Comparison of ENCODE assay signal across 15 cellular contexts in genomic region chr1:223401873-223402789, GRCh38. TPM values are rescaled to one million over a fixed set of nuclear protein-coding genes. Genes with fewer than 3 reads are reported as not detected.
DNase-seq lines count a peak whose midpoint lies in the region; ATAC-seq, FAIRE-seq and TF ChIP-seq lines count a peak whose summit lies in the region.
"Had no signal": no experiment of that assay in that cellular context is flagged by ENCODE, and none has a peak within 500 bp of the region (broad histone marks: within the 10 kb centered on the region; RNA-seq: fewer than 3 reads in every experiment).

No MANE protein-coding gene starts in this region.

- H3K36me3 Mint-ChIP-seq in activated naive CD8-positive, alpha-beta T cell, result no peaks in the 10 kb centered on the region
- no peaks in the 10 kb centered on the region for H3K36me3 Mint-ChIP-seq in activated naive CD8-positive, alpha-beta T cell treated with anti-CD3 and anti-CD28 coated beads for 36 hours
- no peaks in the 10 kb centered on the region for H3K36me3 Mint-ChIP-seq in progenitor cell of endocrine pancreas (ENCODE audit: insufficient read depth)

- H3K27me3 ChIP-seq in RWPE2 (ENCODE audit: insufficient read depth, poor library complexity, severe bottlenecking), result no peaks in the 10 kb centered on the region
- H3K27me3 ChIP-seq in fibroblast of lung (ENCODE audit: control insufficient read depth, insufficient read depth, low read length), result no peaks in the 10 kb centered on the region
- H3K27me3 ChIP-seq: cardiac muscle cell had no signal

- no peak for FAIRE-seq in urothelium cell line (lab: Jason Lieb, UNC)
- FAIRE-seq: D721Med had no signal

- no peaks in the 10 kb centered on the region for H4K20me1 ChIP-seq in fibroblast of lung (ENCODE audit: control insufficient read depth, extremely low read depth, insufficient read depth, low read length)

- H3K4me3 ChIP-seq in RWPE2 (ENCODE audit: severe bottlenecking), result no peak overlapping the region
- H3K4me3 ChIP-seq in fibroblast of lung (replicated peaks in 1 of 4; ENCODE audit: control extremely low read depth in 1 of 4, insufficient read depth in 1 of 4, low read depth in 3 of 4, low read length in 4 of 4), result no peak overlapping the region
- H3K4me3 ChIP-seq: cardiac muscle cell had no signal

- H3K4me1 Mint-ChIP-seq in activated naive CD8-positive, alpha-beta T cell (ENCODE audit: low read depth), result peaks cover 40% of the 10 kb centered on the region
- H3K4me1 Mint-ChIP-seq in activated naive CD8-positive, alpha-beta T cell treated with anti-CD3 and anti-CD28 coated beads for 36 hours, result peaks cover 6% of the 10 kb centered on the region
- no peaks in the 10 kb centered on the region for H3K4me1 Mint-ChIP-seq in progenitor cell of endocrine pancreas (ENCODE audit: low read depth)
- H3K4me1 Mint-ChIP-seq: naive B cell had no signal

- peak; percentile 59; the same call in 1 of the 3 replicates for ATAC-seq in RWPE2 (ENCODE audit: low read depth)
- no peak for ATAC-seq in HG02852 (IDR thresholded peaks at IDR 0.05; ENCODE audit: unreplicated experiment)

- no peak overlapping the region for H3K4me2 ChIP-seq in fibroblast of lung (ENCODE audit: extremely low read depth, insufficient read depth, low read length)

- H3K27ac ChIP-seq in RWPE2 (ENCODE audit: poor library complexity, severe bottlenecking), result no peak overlapping the region
- peak overlapping the region; percentile 7 for H3K27ac ChIP-seq in fibroblast of lung (ENCODE audit: insufficient read depth, low read length)
- H3K27ac ChIP-seq: cardiac muscle cell had no signal

- peak overlapping the region; percentile 75 for H3K27ac Mint-ChIP-seq in activated naive CD8-positive, alpha-beta T cell
- H3K27ac Mint-ChIP-seq in activated naive CD8-positive, alpha-beta T cell treated with anti-CD3 and anti-CD28 coated beads for 36 hours, result no peak overlapping the region
- no peak overlapping the region for H3K27ac Mint-ChIP-seq in progenitor cell of endocrine pancreas
- H3K27ac Mint-ChIP-seq: naive B cell had no signal

- TF ChIP-seq CTCF in RWPE2 (IDR thresholded peaks at IDR 0.05; ENCODE audit: poor library complexity, severe bottlenecking) (no peak), fibroblast of lung (conservative IDR thresholded peaks at IDR 0.05 in 1 of 2, IDR thresholded peaks at IDR 0.05 in 1 of 2; ENCODE audit: low read depth in 1 of 2, low read length in 2 of 2) (no peak), progenitor cell of endocrine pancreas (IDR thresholded peaks at IDR 0.05; ENCODE audit: unreplicated experiment) (no peak)

- H3K4me1 ChIP-seq in RWPE2 (ENCODE audit: insufficient read depth, poor library complexity, severe bottlenecking) (peaks cover 7% of the 10 kb centered on the region), fibroblast of lung (ENCODE audit: control insufficient read depth, extremely low read depth, insufficient read depth, low read length) (peaks cover 6% of the 10 kb centered on the region)

- no peak for DNase-seq in activated naive CD8-positive, alpha-beta T cell treated with anti-CD3 and anti-CD28 coated beads for 36 hours
- DNase-seq in RWPE2 (ENCODE audit: low spot score) (no peak), fibroblast of lung (ENCODE audit: low read depth in 2 of 2) (peak; percentile 79 to 94), urothelium cell line (ENCODE audit: low spot score) (peak; percentile 65), HK-2 (ENCODE audit: unreplicated experiment) (no peak), progenitor cell of endocrine pancreas (ENCODE audit: low spot score, unreplicated experiment) (no peak)
- DNase-seq: activated CD4-positive, CD25-positive, alpha-beta regulatory T cell treated with anti-CD3 and anti-CD28 coated beads, Interleukin-2, amount 50 U/mL, for 72 hours; H7; naive B cell; stimulated activated CD4-positive, alpha-beta T cell treated with anti-CD3 and anti-CD28 coated beads, Interleukin-15, amount 100 ng/mL, for 24 hours had no signal

- peaks cover 4% of the 10 kb centered on the region for H3K27me3 Mint-ChIP-seq in activated naive CD8-positive, alpha-beta T cell
- H3K27me3 Mint-ChIP-seq in activated naive CD8-positive, alpha-beta T cell treated with anti-CD3 and anti-CD28 coated beads for 36 hours, result peaks cover 25% of the 10 kb centered on the region
- no peaks in the 10 kb centered on the region for H3K27me3 Mint-ChIP-seq in progenitor cell of endocrine pancreas

- H3K9me3 Mint-ChIP-seq in activated naive CD8-positive, alpha-beta T cell (ENCODE audit: low read depth), result no peaks in the 10 kb centered on the region
- peaks cover 6% of the 10 kb centered on the region for H3K9me3 Mint-ChIP-seq in activated naive CD8-positive, alpha-beta T cell treated with anti-CD3 and anti-CD28 coated beads for 36 hours
- H3K9me3 Mint-ChIP-seq in progenitor cell of endocrine pancreas (ENCODE audit: low read depth), result peaks cover 20% of the 10 kb centered on the region

- no peak overlapping the region for H3K4me3 Mint-ChIP-seq in activated naive CD8-positive, alpha-beta T cell
- H3K4me3 Mint-ChIP-seq in activated naive CD8-positive, alpha-beta T cell treated with anti-CD3 and anti-CD28 coated beads for 36 hours, result no peak overlapping the region
- no peak overlapping the region for H3K4me3 Mint-ChIP-seq in progenitor cell of endocrine pancreas (ENCODE audit: low read depth)
- H3K4me3 Mint-ChIP-seq: naive B cell had no signal

- H3K79me2 ChIP-seq in fibroblast of lung (ENCODE audit: control insufficient read depth, insufficient read depth, low read length), result no peaks in the 10 kb centered on the region

- no peak overlapping the region for H3K9ac ChIP-seq in fibroblast of lung (ENCODE audit: insufficient read depth, low read length)

- no peaks in the 10 kb centered on the region for H3K36me3 ChIP-seq in RWPE2 (ENCODE audit: low read depth)
- H3K36me3 ChIP-seq in fibroblast of lung (ENCODE audit: control insufficient read depth, insufficient read depth, low read length), result no peaks in the 10 kb centered on the region
- H3K36me3 ChIP-seq: cardiac muscle cell had no signal

- no peak overlapping the region for H2AFZ ChIP-seq in fibroblast of lung (ENCODE audit: low read length)

- H3K9me3 ChIP-seq in RWPE2 (ENCODE audit: severe bottlenecking), result no peaks in the 10 kb centered on the region
- no peaks in the 10 kb centered on the region for H3K9me3 ChIP-seq in fibroblast of lung (ENCODE audit: control insufficient read depth, insufficient read depth, low read depth, low read length)

RNA-seq across cellular contexts. Expression of gene CCDC185, which starts 8.9 kb away (rescaled TPM):
- not detected for total RNA-seq in activated naive CD8-positive, alpha-beta T cell treated with anti-CD3 and anti-CD28 coated beads for 36 hours
- total RNA-seq in fibroblast of lung (not detected in 2 replicates), progenitor cell of endocrine pancreas (not detected in 2 replicates)
- 0.02 TPM in 1 of 2 replicates, not detected in the other for polyA plus RNA-seq in fibroblast of lung
- polyA plus RNA-seq in fibroblast of lung (2012), result not detected in 2 replicates
- not detected in 2 replicates for polyA minus RNA-seq in fibroblast of lung (ENCODE audit: low replicate concordance)
- total RNA-seq: cardiac muscle cell, H7, OCI-LY7 had no signal
- polyA plus RNA-seq: cardiac muscle cell had no signal

RNA-seq across cellular contexts. Expression of gene SUSD4, which starts 38.2 kb away (rescaled TPM):
- total RNA-seq in activated naive CD8-positive, alpha-beta T cell treated with anti-CD3 and anti-CD28 coated beads for 36 hours, result under 1 TPM; 0.22 to 0.33 TPM
- total RNA-seq in fibroblast of lung (under 0.01 TPM in 1 of 2 replicates, not detected in the other), progenitor cell of endocrine pancreas (4.7 and 6.0 TPM in 2 replicates)
- 0.33 and 0.63 TPM in 2 replicates for polyA plus RNA-seq in fibroblast of lung
- 0.22 and 0.45 TPM in 2 replicates for polyA plus RNA-seq in fibroblast of lung (2012)
- polyA minus RNA-seq in fibroblast of lung (ENCODE audit: low replicate concordance), result not detected in 2 replicates

Comparison
In these comparisons a context has a peak if more than half of its experiments do, and no peak if none do; other contexts are left out.
1. DNase-seq: peak in fibroblast of lung (2 of 2) and urothelium cell line (single experiment); none in activated naive CD8-positive, alpha-beta T cell treated with anti-CD3 and anti-CD28 coated beads for 36 hours (single experiment), RWPE2 (single experiment), HK-2 (single experiment) and progenitor cell of endocrine pancreas (single experiment).